Comparison of ENCODE assay signal across 1 cellular context in genomic region chr6:31805939-31806469, GRCh38.
TF ChIP-seq lines count a peak whose summit lies in the region.

No MANE protein-coding gene starts in this region.

TF ChIP-seq in endothelial cell of umbilical vein, 7 proteins besides CTCF, POLR2A, EP300 and RAD21:
- TF ChIP-seq POLR2AphosphoS5 (IDR thresholded peaks at IDR 0.05; ENCODE audit: insufficient read depth, low read depth, low read length), result no peak
- no peak for TF ChIP-seq GATA2 (IDR thresholded peaks at IDR 0.05; ENCODE audit: insufficient read depth, insufficient read length, low read depth, low read length)
- no peak for TF ChIP-seq EZH2 (IDR thresholded peaks at IDR 0.05; ENCODE audit: borderline replicate concordance, low read depth, low read length, severe bottlenecking)
- TF ChIP-seq MYC (IDR thresholded peaks at IDR 0.05; ENCODE audit: low read depth, low read length), result no peak
- TF ChIP-seq JUN (IDR thresholded peaks at IDR 0.05; ENCODE audit: borderline replicate concordance, insufficient read depth, insufficient read length, low read depth), result no peak
- no peak for TF ChIP-seq FOS (IDR thresholded peaks at IDR 0.05; ENCODE audit: borderline replicate concordance, insufficient read depth, low read length)
- no peak for TF ChIP-seq MAX (IDR thresholded peaks at IDR 0.05; ENCODE audit: insufficient read depth, insufficient read length)
TF ChIP-seq in endothelial cell of umbilical vein: peak in this region for 0.
